In genomic region chr11:69950120-69950519, GRCh38 we compare ENCODE assay signal across 8 cellular contexts.
DNase-seq lines count a peak whose midpoint lies in the region; ATAC-seq and TF ChIP-seq lines count a peak whose summit lies in the region.

No MANE protein-coding gene starts in this region.

- no peak overlapping the region for H3K4me2 ChIP-seq in hepatocyte

- H4K20me1 ChIP-seq in hepatocyte (ENCODE audit: insufficient read depth, poor library complexity, severe bottlenecking): no peaks in the 10 kb centered on the region

- no peak for TF ChIP-seq EP300 in esophagus muscularis mucosa (IDR thresholded peaks at IDR 0.05)

- ATAC-seq in HG02852 (IDR thresholded peaks at IDR 0.05; ENCODE audit: unreplicated experiment): no peak

- CTCF ChIA-PET in AG04450 (lab: Charles Lee): interaction anchor here (0.6 kb wide), 1 partner anchor 9 kb away, joined by 3 read pairs; no protein-coding TSS in a partner anchor

- no peaks in the 10 kb centered on the region for H3K36me3 ChIP-seq in hepatocyte (replicated peaks; ENCODE audit: insufficient read depth, low read depth)
- no peaks in the 10 kb centered on the region for H3K36me3 ChIP-seq in esophagus muscularis mucosa

- H3K9me3 Mint-ChIP-seq in T-helper 2 cell treated with Interferon-gamma antibody and Interleukin-4, amounts not matched to agents 5 μg/mL and 100 μg/mL, for 36 hours: no peaks in the 10 kb centered on the region

- H3K9me3 ChIP-seq in AG04450 (ENCODE audit: control insufficient read depth, insufficient read depth, low read length) (peaks cover 11% of the 10 kb centered on the region), hepatocyte (ENCODE audit: low read depth) (no peaks in the 10 kb centered on the region), esophagus muscularis mucosa (peaks cover 0 to 7% (median 0%) of the 10 kb centered on the region in 4 donors)

- WGBS in hepatocyte (ENCODE audit: low lambda C conversion rate, missing lambda C conversion rate): 76% methylated on average over 8 of the region's 8 CpGs
- 71% methylated on average over 7 of the region's 8 CpGs for WGBS in esophagus muscularis mucosa

- H3K27me3 Mint-ChIP-seq in T-helper 2 cell treated with Interferon-gamma antibody and Interleukin-4, amounts not matched to agents 5 μg/mL and 100 μg/mL, for 36 hours (ENCODE audit: low read depth): no peaks in the 10 kb centered on the region

- no peak overlapping the region for H2AFZ ChIP-seq in hepatocyte

- no peak overlapping the region for H3K27ac Mint-ChIP-seq in T-helper 2 cell treated with Interferon-gamma antibody and Interleukin-4, amounts not matched to agents 5 μg/mL and 100 μg/mL, for 36 hours

- peaks cover 22% of the 10 kb centered on the region for H3K4me1 ChIP-seq in hepatocyte (ENCODE audit: insufficient read depth)
- H3K4me1 ChIP-seq in esophagus muscularis mucosa: peaks cover 0 to 5% (median 0%) of the 10 kb centered on the region in 4 donors

- H3K27ac ChIP-seq in AG04450 (ENCODE audit: low read depth, low read length): no peak overlapping the region
- H3K27ac ChIP-seq in hepatocyte: peak overlapping the region; percentile 95
- H3K27ac ChIP-seq in dorsolateral prefrontal cortex: no peak overlapping the region
- no peak overlapping the region for H3K27ac ChIP-seq in esophagus muscularis mucosa (replicated peaks in 1 of 4)

- no peaks in the 10 kb centered on the region for H3K9me2 ChIP-seq in hepatocyte (replicated peaks; ENCODE audit: insufficient read depth)

- H3K4me3 ChIP-seq in AG04450 (ENCODE audit: low read depth, low read length) (no peak overlapping the region), hepatocyte (no peak overlapping the region), dorsolateral prefrontal cortex (no peak overlapping the region), esophagus muscularis mucosa (no peak overlapping the region)

- DNase-seq in AG04450 (ENCODE audit: low read depth, low spot score) (no peak), hepatocyte (ENCODE audit: low spot score) (peak; percentile 44), AML-193 (lab: John Stamatoyannopoulos, UW) (no peak), dorsolateral prefrontal cortex (no peak), esophagus muscularis mucosa (ENCODE audit: extremely low spot score) (no peak)
- DNase-seq in T-helper 2 cell treated with Interferon-gamma antibody and Interleukin-4, amounts not matched to agents 5 μg/mL and 100 μg/mL, for 36 hours (ENCODE audit: low spot score): peak; percentile 21

- TF ChIP-seq POLR2A in esophagus muscularis mucosa (IDR thresholded peaks at IDR 0.05; ENCODE audit: low read depth): no peak

- peak; percentile 45 for TF ChIP-seq CTCF in AG04450 (IDR thresholded peaks at IDR 0.05; ENCODE audit: low read depth, low read length)
- peak; percentile 51; the same call in 1 of the 3 replicates for TF ChIP-seq CTCF in GM12872 (IDR thresholded peaks at IDR 0.05; ENCODE audit: insufficient read depth, low read depth, low read length)
- peak; percentile 52 for TF ChIP-seq CTCF in hepatocyte (IDR thresholded peaks at IDR 0.05; ENCODE audit: poor library complexity)
- peak in 9 of 56 donors; percentile 7 to 29 (median 17) for TF ChIP-seq CTCF in dorsolateral prefrontal cortex (IDR thresholded peaks at IDR 0.05 in 54 of 56, conservative IDR thresholded peaks at IDR 0.05 in 2 of 56; ENCODE audit: low read depth in 1 of 56, partially characterized antibody in 56 of 56)
- peak in 1 of 3 experiments; percentile 11 for TF ChIP-seq CTCF in esophagus muscularis mucosa (IDR thresholded peaks at IDR 0.05)

- H3K36me3 Mint-ChIP-seq in T-helper 2 cell treated with Interferon-gamma antibody and Interleukin-4, amounts not matched to agents 5 μg/mL and 100 μg/mL, for 36 hours (ENCODE audit: low read depth): no peaks in the 10 kb centered on the region

- POLR2A ChIA-PET in AG04450 (lab: Yijun Ruan, JAX): no interaction called here

- intact Hi-C loops in dorsolateral prefrontal cortex (cut with DNase I): no loop called here
- intact Hi-C loops in esophagus muscularis mucosa (cut with DNase I): no loop called here

- H3K27me3 ChIP-seq in AG04450 (ENCODE audit: control insufficient read depth, insufficient read depth, low read length): peaks cover 2% of the 10 kb centered on the region
- H3K27me3 ChIP-seq in hepatocyte: no peaks in the 10 kb centered on the region
- peaks cover 0 to 27% (median 0%) of the 10 kb centered on the region in 45 donors for H3K27me3 ChIP-seq in dorsolateral prefrontal cortex
- peaks cover 0 to 60% (median 0%) of the 10 kb centered on the region in 4 donors for H3K27me3 ChIP-seq in esophagus muscularis mucosa

- no peaks in the 10 kb centered on the region for H3K79me2 ChIP-seq in hepatocyte

- no peak overlapping the region for H3K4me3 Mint-ChIP-seq in T-helper 2 cell treated with Interferon-gamma antibody and Interleukin-4, amounts not matched to agents 5 μg/mL and 100 μg/mL, for 36 hours

- no peaks in the 10 kb centered on the region for H3K4me1 Mint-ChIP-seq in T-helper 2 cell treated with Interferon-gamma antibody and Interleukin-4, amounts not matched to agents 5 μg/mL and 100 μg/mL, for 36 hours (ENCODE audit: low read depth)

Comparison
In these comparisons a context has a peak if more than half of its experiments do, and no peak if none do; other contexts are left out.
1. DNase-seq: peak in T-helper 2 cell treated with Interferon-gamma antibody and Interleukin-4, amounts not matched to agents 5 μg/mL and 100 μg/mL, for 36 hours (single experiment) and hepatocyte (single experiment); none in AG04450 (single experiment), AML-193 (0 of 2), dorsolateral prefrontal cortex (0 of 10) and esophagus muscularis mucosa (single experiment).